ENCODE assay signal across 1 cellular context in the genomic region with DNA sequence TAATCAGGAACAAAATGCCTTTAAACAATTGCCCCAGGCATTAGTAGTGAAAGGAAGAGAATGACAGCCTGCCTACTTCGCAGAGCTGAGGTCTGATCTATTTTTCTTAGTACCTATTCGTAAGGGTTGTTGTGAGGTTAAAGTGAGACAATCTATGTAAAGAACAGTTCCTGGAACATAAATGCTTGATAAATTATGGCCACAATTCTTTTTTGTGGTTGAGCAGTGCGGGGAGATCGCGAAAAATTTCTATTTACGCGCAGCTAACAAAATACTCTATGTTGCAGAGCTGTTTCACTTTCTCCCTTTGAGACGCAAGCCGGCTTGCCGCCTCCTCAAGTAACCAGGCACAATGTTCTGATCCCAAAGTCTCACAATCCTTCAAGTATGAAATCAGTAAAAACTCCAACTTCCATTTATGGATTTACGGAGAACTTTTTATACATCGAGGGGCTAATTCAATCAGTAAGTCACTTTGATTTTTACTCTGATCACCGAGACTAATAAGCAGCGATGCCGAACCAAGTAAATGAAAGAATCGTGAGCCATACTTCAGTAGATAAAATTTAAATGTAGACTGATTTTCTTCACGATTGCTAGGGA.
TF ChIP-seq lines count a peak whose summit lies in the region.

No MANE protein-coding gene starts in this region.

TF ChIP-seq in K562, 482 proteins besides CTCF, POLR2A, EP300 and RAD21:
- TF ChIP-seq TFAP4 (CRISPR knock-in tag; IDR thresholded peaks at IDR 0.05; ENCODE audit: borderline replicate concordance): no peak
- TF ChIP-seq GTF2E2 (tag; IDR thresholded peaks at IDR 0.05): 0 out of 2 replicates have a peak, but pooled peaks have one; percentile 82
- no peak for TF ChIP-seq BRF1 (IDR thresholded peaks at IDR 0.05; ENCODE audit: borderline replicate concordance, extremely low read depth, insufficient read length)
- TF ChIP-seq EP400 (IDR thresholded peaks at IDR 0.05): peak; percentile 3; the same call in 1 of the 2 replicates
- peak; percentile 20; the same call in 1 of the 2 replicates for TF ChIP-seq L3MBTL2 (IDR thresholded peaks at IDR 0.05)
- TF ChIP-seq NRF1 (conservative IDR thresholded peaks at IDR 0.05 in 1 of 2, IDR thresholded peaks at IDR 0.05 in 1 of 2): 0 out of 4 replicates have a peak, but pooled peaks have one; percentile 14 to 18
